ENCODE assay signal across 19 cellular contexts in the genomic region with DNA sequence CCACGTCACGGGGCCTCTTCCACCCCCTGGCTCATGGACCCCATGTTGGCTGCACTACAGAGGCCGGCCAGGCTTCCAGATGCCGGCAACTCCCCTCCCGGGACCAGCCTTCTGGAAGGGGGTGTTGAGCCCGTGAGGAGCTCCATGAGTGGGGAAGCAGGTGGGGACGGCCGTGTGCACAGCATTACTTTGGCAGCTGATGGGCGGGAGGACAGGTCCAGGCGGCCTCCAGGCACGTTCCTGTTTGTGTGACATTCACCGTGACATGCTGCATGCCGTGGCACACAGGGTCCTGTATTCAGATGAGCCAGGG. TPM values are rescaled to one million over a fixed set of nuclear protein-coding genes. Genes with fewer than 3 reads are reported as not detected.
DNase-seq lines count a peak whose midpoint lies in the region; ATAC-seq and TF ChIP-seq lines count a peak whose summit lies in the region.
"Had no signal": no experiment of that assay in that cellular context is flagged by ENCODE, and none has a peak within 500 bp of the region (broad histone marks: within the 10 kb centered on the region; RNA-seq: fewer than 3 reads in every experiment).

No MANE protein-coding gene starts in this region.

- 18 to 28% (median 21%) methylated on average over 13 of the region's 13 CpGs for WGBS in psoas muscle, 3 donors

- TF ChIP-seq CTCF in glutamatergic neuron (IDR thresholded peaks at IDR 0.05; ENCODE audit: partially characterized antibody, unreplicated experiment) (no peak), psoas muscle (IDR thresholded peaks at IDR 0.05) (no peak)

- H3K27ac ChIP-seq in psoas muscle, result no peak overlapping the region
- H3K27ac ChIP-seq: BLaER1 had no signal

- no peak overlapping the region for H3K4me3 Mint-ChIP-seq in glutamatergic neuron (ENCODE audit: unreplicated experiment)
- no peak overlapping the region for H3K4me3 Mint-ChIP-seq in stimulated activated memory B cell treated with anti-CD40 and anti-IgM and Interleukin-4, amounts not matched to agents 10 μg/mL and 1 μg/mL and 100 μg/mL, for 72 hours
- H3K4me3 Mint-ChIP-seq: CD14-positive monocyte; CD4-positive, alpha-beta memory T cell had no signal

- H3K27ac Mint-ChIP-seq in glutamatergic neuron (ENCODE audit: unreplicated experiment), result no peak overlapping the region
- H3K27ac Mint-ChIP-seq in stimulated activated memory B cell treated with anti-CD40 and anti-IgM and Interleukin-4, amounts not matched to agents 10 μg/mL and 1 μg/mL and 100 μg/mL, for 72 hours, result no peak overlapping the region
- H3K27ac Mint-ChIP-seq: CD14-positive monocyte; CD4-positive, alpha-beta memory T cell had no signal

- peak; percentile 28 for ATAC-seq in stimulated activated memory B cell treated with anti-CD40 and anti-IgM and Interleukin-4, amounts not matched to agents 10 μg/mL and 1 μg/mL and 100 μg/mL, for 72 hours
- no peak for ATAC-seq in psoas muscle

- peaks cover 0 to 43% (median 8%) of the 10 kb centered on the region in 3 donors for H3K27me3 ChIP-seq in psoas muscle (ENCODE audit: insufficient read depth in 3 of 3, low read length in 2 of 3)
- H3K27me3 ChIP-seq: BLaER1 had no signal

- no peaks in the 10 kb centered on the region for H3K4me1 ChIP-seq in psoas muscle
- H3K4me1 ChIP-seq: HAP-1 had no signal

- H3K4me1 Mint-ChIP-seq in glutamatergic neuron (ENCODE audit: low read depth, unreplicated experiment), result peaks cover 18% of the 10 kb centered on the region
- H3K4me1 Mint-ChIP-seq in stimulated activated memory B cell treated with anti-CD40 and anti-IgM and Interleukin-4, amounts not matched to agents 10 μg/mL and 1 μg/mL and 100 μg/mL, for 72 hours, result no peaks in the 10 kb centered on the region
- H3K4me1 Mint-ChIP-seq: CD14-positive monocyte; CD4-positive, alpha-beta memory T cell had no signal

- H3K9me3 ChIP-seq in psoas muscle, result no peaks in the 10 kb centered on the region
- H3K9me3 ChIP-seq: BLaER1, HAP-1 had no signal

- peaks cover 10% of the 10 kb centered on the region for H3K9me3 Mint-ChIP-seq in glutamatergic neuron (ENCODE audit: unreplicated experiment)
- no peaks in the 10 kb centered on the region for H3K9me3 Mint-ChIP-seq in stimulated activated memory B cell treated with anti-CD40 and anti-IgM and Interleukin-4, amounts not matched to agents 10 μg/mL and 1 μg/mL and 100 μg/mL, for 72 hours

- H3K4me3 ChIP-seq in psoas muscle, result no peak overlapping the region
- H3K4me3 ChIP-seq: BLaER1, HAP-1 had no signal

- H3K36me3 Mint-ChIP-seq in glutamatergic neuron (ENCODE audit: unreplicated experiment), result peaks cover 19% of the 10 kb centered on the region
- no peaks in the 10 kb centered on the region for H3K36me3 Mint-ChIP-seq in stimulated activated memory B cell treated with anti-CD40 and anti-IgM and Interleukin-4, amounts not matched to agents 10 μg/mL and 1 μg/mL and 100 μg/mL, for 72 hours
- H3K36me3 Mint-ChIP-seq: CD14-positive monocyte; CD4-positive, alpha-beta memory T cell had no signal

- no peaks in the 10 kb centered on the region for H3K36me3 ChIP-seq in psoas muscle (ENCODE audit: insufficient read depth in 1 of 2, low read depth in 1 of 2)
- H3K36me3 ChIP-seq: BLaER1, HAP-1 had no signal

- peaks cover 5% of the 10 kb centered on the region for H3K27me3 Mint-ChIP-seq in glutamatergic neuron (ENCODE audit: unreplicated experiment)
- H3K27me3 Mint-ChIP-seq in stimulated activated memory B cell treated with anti-CD40 and anti-IgM and Interleukin-4, amounts not matched to agents 10 μg/mL and 1 μg/mL and 100 μg/mL, for 72 hours, result peaks cover 32% of the 10 kb centered on the region

- DNase-seq in activated effector memory CD4-positive, alpha-beta T cell treated with anti-CD3 and anti-CD28 coated beads, Interleukin-2, amount 50 U/mL, for 16 hours, result peak; percentile 43
- DNase-seq in activated effector memory CD4-positive, alpha-beta T cell treated with Interleukin-2 at 50 U/mL for 16 hours, result no peak
- peak; percentile 41 for DNase-seq in glutamatergic neuron
- no peak for DNase-seq in psoas muscle
- no peak for DNase-seq in UCSD-AML1 (lab: John Stamatoyannopoulos, UW; ENCODE audit: unreplicated experiment)
- DNase-seq in DMS79 treated with DMSO at 0.1 percent for 48 hours (lab: John Stamatoyannopoulos, UW), result no peak
- no peak for DNase-seq in stimulated activated CD4-positive, alpha-beta T cell treated with anti-CD3 and anti-CD28 coated beads, Interleukin-4, amount 100 ng/mL, for 1 hour
- DNase-seq: 8988T; CD4-positive, alpha-beta memory T cell; DMS153; DMS79; GF-D8 had no signal

- intact Hi-C loops in psoas muscle (cut with DNase I), result no loop called here

RNA-seq across cellular contexts. Expression of a gene that starts 29.1 kb away (rescaled TPM):
- total RNA-seq in glutamatergic neuron (ENCODE audit: unreplicated experiment) (not detected), psoas muscle (under 1 TPM; 0.37 to 0.86 (median 0.72) TPM)
- polyA plus RNA-seq in psoas muscle, result under 1 TPM; 0.03 to 0.51 (median 0.14) TPM
- total RNA-seq: A673, H1 had no signal
- polyA plus RNA-seq: AG04450 had no signal

RNA-seq across cellular contexts. Expression of a gene that starts 31.9 kb away (rescaled TPM):
- total RNA-seq in glutamatergic neuron (ENCODE audit: unreplicated experiment) (15.0 TPM), psoas muscle (10 to 100 TPM; 11.4 to 27.3 (median 16.0) TPM)
- polyA plus RNA-seq in psoas muscle, result 10 to 100 TPM; 27.7 to 43.0 (median 36.3) TPM

RNA-seq across cellular contexts. Expression of a gene that starts 43.8 kb away (rescaled TPM):
- total RNA-seq in glutamatergic neuron (ENCODE audit: unreplicated experiment), result 35.7 TPM
- 10 to 100 TPM in 2 of 4 donors, 1 to 10 TPM in 2; 7.5 to 14.4 (median 10.6) TPM for total RNA-seq in psoas muscle
- 10 to 100 TPM; 14.5 to 43.5 (median 23.4) TPM for polyA plus RNA-seq in psoas muscle

RNA-seq across cellular contexts. Expression of a gene that starts 43.9 kb away (rescaled TPM):
- total RNA-seq in glutamatergic neuron (ENCODE audit: unreplicated experiment) (1,442 TPM), psoas muscle (1,000 to 10,000 TPM; 1,013 to 1,526 (median 1,062) TPM)
- polyA plus RNA-seq in psoas muscle, result 1,000 to 10,000 TPM; 1,923 to 3,403 (median 2,177) TPM

RNA-seq across cellular contexts. Expression of a gene that starts 52.2 kb away (rescaled TPM):
- total RNA-seq in glutamatergic neuron (ENCODE audit: unreplicated experiment) (56.1 TPM), psoas muscle (10 to 100 TPM; 27.7 to 54.9 (median 45.5) TPM)
- polyA plus RNA-seq in psoas muscle, result 100 to 1,000 TPM in 1 of 3 donors, 10 to 100 TPM in 2; 63.1 to 127 (median 77.0) TPM

Comparison
In these comparisons a context has a peak if more than half of its experiments do, and no peak if none do; other contexts are left out.
1. DNase-seq: peak in activated effector memory CD4-positive, alpha-beta T cell treated with anti-CD3 and anti-CD28 coated beads, Interleukin-2, amount 50 U/mL, for 16 hours (single experiment) and glutamatergic neuron (single experiment); none in activated effector memory CD4-positive, alpha-beta T cell treated with Interleukin-2 at 50 U/mL for 16 hours (single experiment), psoas muscle (0 of 2), UCSD-AML1 (single experiment), DMS79 treated with DMSO at 0.1 percent for 48 hours (single experiment) and stimulated activated CD4-positive, alpha-beta T cell treated with anti-CD3 and anti-CD28 coated beads, Interleukin-4, amount 100 ng/mL, for 1 hour (single experiment).